In the genomic region with DNA sequence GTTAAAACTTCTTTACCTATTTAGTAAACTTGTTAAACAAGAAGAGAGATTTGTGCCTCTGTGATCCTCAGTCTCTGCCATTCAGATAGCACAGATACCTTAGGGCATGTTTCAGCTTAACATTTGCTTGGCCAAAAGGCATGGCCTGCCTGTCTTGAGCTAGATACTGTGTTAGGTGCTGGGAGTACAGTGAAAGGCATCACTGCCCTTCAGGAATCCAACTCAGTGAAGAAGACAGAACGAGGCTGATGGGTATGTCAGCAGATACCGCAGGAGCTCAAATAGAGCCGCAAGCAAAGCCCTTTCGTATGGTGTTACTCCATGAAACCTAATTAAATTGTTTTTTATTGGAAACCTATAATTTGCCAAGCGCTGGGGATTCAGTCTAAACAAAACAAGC, we compare ENCODE assay signal across 15 cellular contexts. TPM values are rescaled to one million over a fixed set of nuclear protein-coding genes. Genes with fewer than 3 reads are reported as not detected.
A peak's percentile ranks its signal among the peaks of the same experiment; 100 is the strongest.
DNase-seq lines count a peak whose midpoint lies in the region; ATAC-seq and TF ChIP-seq lines count a peak whose summit lies in the region.
"Had no signal": no experiment of that assay in that cellular context is flagged by ENCODE, and none has a peak within 500 bp of the region (broad histone marks: within the 10 kb centered on the region; RNA-seq: fewer than 3 reads in every experiment).

No MANE protein-coding gene starts in this region.

- H3K36me3 Mint-ChIP-seq in activated naive CD8-positive, alpha-beta T cell: peaks cover 27% of the 10 kb centered on the region
- H3K36me3 Mint-ChIP-seq in activated naive CD8-positive, alpha-beta T cell treated with anti-CD3 and anti-CD28 coated beads for 36 hours: peaks cover 57% of the 10 kb centered on the region

- H3K9me3 Mint-ChIP-seq in activated naive CD8-positive, alpha-beta T cell (ENCODE audit: low read depth): no peaks in the 10 kb centered on the region
- H3K9me3 Mint-ChIP-seq in activated naive CD8-positive, alpha-beta T cell treated with anti-CD3 and anti-CD28 coated beads for 36 hours: no peaks in the 10 kb centered on the region
- H3K9me3 Mint-ChIP-seq: GM23338, IgD-negative memory B cell had no signal

- H3K27ac ChIP-seq in VCaP (peak overlapping the region; percentile 12; the same call in 1 of the 2 replicates), prostate gland (peak overlapping the region; percentile 61 to 90)
- H3K27ac ChIP-seq: BLaER1 treated with 17β-estradiol and CSF1 and Interleukin-3, amounts not matched to agents 10 nM and 100 nM had no signal

- H3K27me3 ChIP-seq in prostate gland (replicated peaks; ENCODE audit: insufficient read depth): no peaks in the 10 kb centered on the region

- peaks cover 17% of the 10 kb centered on the region for H3K4me1 ChIP-seq in prostate gland (replicated peaks)
- H3K4me1 ChIP-seq: BLaER1 treated with 17β-estradiol and CSF1 and Interleukin-3, amounts not matched to agents 10 nM and 100 nM had no signal

- H3K4me3 Mint-ChIP-seq in activated naive CD8-positive, alpha-beta T cell: no peak overlapping the region
- no peak overlapping the region for H3K4me3 Mint-ChIP-seq in activated naive CD8-positive, alpha-beta T cell treated with anti-CD3 and anti-CD28 coated beads for 36 hours
- H3K4me3 Mint-ChIP-seq: GM23338, IgD-negative memory B cell had no signal

- H3K4me1 Mint-ChIP-seq in activated naive CD8-positive, alpha-beta T cell (ENCODE audit: low read depth): peaks cover 62% of the 10 kb centered on the region
- H3K4me1 Mint-ChIP-seq in activated naive CD8-positive, alpha-beta T cell treated with anti-CD3 and anti-CD28 coated beads for 36 hours: peaks cover 37% of the 10 kb centered on the region
- H3K4me1 Mint-ChIP-seq: GM23338 had no signal

- no peak for DNase-seq in activated naive CD8-positive, alpha-beta T cell treated with anti-CD3 and anti-CD28 coated beads for 36 hours
- DNase-seq in prostate gland (ENCODE audit: low spot score): no peak
- no peak for DNase-seq in NCI-H2029 (lab: John Stamatoyannopoulos, UW)
- DNase-seq in Right ventricle myocardium inferior (ENCODE audit: missing footprints): no peak
- no peak for DNase-seq in stimulated activated naive CD4-positive, alpha-beta T cell (lab: John Stamatoyannopoulos, UW)
- DNase-seq: 8988T; ACHN; CD4-positive, CD25-positive, alpha-beta regulatory T cell; DMS 273 treated with DMSO at 0.1 percent for 48 hours; H7 had no signal

- no peak for TF ChIP-seq CTCF in VCaP (conservative IDR thresholded peaks at IDR 0.05)
- TF ChIP-seq CTCF in prostate gland (IDR thresholded peaks at IDR 0.05): no peak

- ATAC-seq in Right ventricle myocardium inferior: no peak
- ATAC-seq: GM23338 had no signal

- WGBS in prostate gland: 66% methylated on average over 5 of the region's 5 CpGs

- no peaks in the 10 kb centered on the region for H3K36me3 ChIP-seq in prostate gland

- H3K27ac Mint-ChIP-seq in activated naive CD8-positive, alpha-beta T cell: peak overlapping the region; percentile 22
- H3K27ac Mint-ChIP-seq in activated naive CD8-positive, alpha-beta T cell treated with anti-CD3 and anti-CD28 coated beads for 36 hours: no peak overlapping the region
- H3K27ac Mint-ChIP-seq: CD4-positive, CD25-positive, alpha-beta regulatory T cell; GM23338; IgD-negative memory B cell had no signal

- intact Hi-C loops in prostate gland (cut with DNase I): no loop called here
- intact Hi-C loops in Right ventricle myocardium inferior (cut with DNase I): no loop called here

- no peaks in the 10 kb centered on the region for H3K9me3 ChIP-seq in prostate gland

- no peak overlapping the region for H3K4me3 ChIP-seq in prostate gland
- H3K4me3 ChIP-seq: BLaER1 treated with 17β-estradiol and CSF1 and Interleukin-3, amounts not matched to agents 10 nM and 100 nM; GM23338 had no signal

- H3K27me3 Mint-ChIP-seq in activated naive CD8-positive, alpha-beta T cell: no peaks in the 10 kb centered on the region
- H3K27me3 Mint-ChIP-seq in activated naive CD8-positive, alpha-beta T cell treated with anti-CD3 and anti-CD28 coated beads for 36 hours: no peaks in the 10 kb centered on the region
- H3K27me3 Mint-ChIP-seq: CD4-positive, CD25-positive, alpha-beta regulatory T cell; IgD-negative memory B cell had no signal

- TF ChIP-seq POLR2A in prostate gland (IDR thresholded peaks at IDR 0.05): no peak

RNA-seq across cellular contexts. Expression of gene ZNF507, which starts 12.9 kb away (rescaled TPM):
- 10 to 100 TPM; 28.6 to 29.3 TPM for total RNA-seq in activated naive CD8-positive, alpha-beta T cell treated with anti-CD3 and anti-CD28 coated beads for 36 hours
- total RNA-seq in prostate gland (10 to 100 TPM; 19.0 to 37.5 TPM), Right ventricle myocardium inferior (14.7 TPM)

RNA-seq across cellular contexts. Expression of gene DPY19L3, which starts 47.3 kb away (rescaled TPM):
- total RNA-seq in activated naive CD8-positive, alpha-beta T cell treated with anti-CD3 and anti-CD28 coated beads for 36 hours: 10 to 100 TPM; 16.4 to 18.0 TPM
- total RNA-seq in prostate gland: 10 to 100 TPM; 53.0 to 66.5 TPM
- 5.2 TPM for total RNA-seq in Right ventricle myocardium inferior
